Comparison of ENCODE assay signal across 8 cellular contexts in genomic region chr2:199979841-199980628, GRCh38. TPM values are rescaled to one million over a fixed set of nuclear protein-coding genes. Genes with fewer than 3 reads are reported as not detected.
DNase-seq lines count a peak whose midpoint lies in the region; ATAC-seq and TF ChIP-seq lines count a peak whose summit lies in the region.

No MANE protein-coding gene starts in this region.

- H3K9me3 Mint-ChIP-seq in T-cell = peaks cover 0 to 5% (median 0%) of the 10 kb centered on the region in 3 donors

- H3K4me3 ChIP-seq in MG63 (no peak overlapping the region), adrenal gland (peak overlapping the region in 2 of 4 donors; percentile 4 to 39), right atrium auricular region (peak overlapping the region in 1 of 2 donors; percentile 17)

- H3K27ac Mint-ChIP-seq in T-cell = no peak overlapping the region

- peak; percentile 61 for DNase-seq in AG08396 (ENCODE audit: low spot score)
- peak; percentile 62 for DNase-seq in MG63
- DNase-seq in T-cell = peak; percentile 38 to 85 (median 75)
- peak; percentile 81 to 97 (median 90) for DNase-seq in adrenal gland
- peak; percentile 94 for DNase-seq in right atrium auricular region (ENCODE audit: low spot score)
- DNase-seq in renal cortical epithelial cell (ENCODE audit: low read depth) = peak; percentile 89

- intact Hi-C loops in adrenal gland (cut with DNase I) = loop anchor here (5.0 to 10.0 kb wide), 2 partner anchors 325 to 497 kb away; partner anchors contain the start of gene SPATS2L (in 2 of the 2)

- TF ChIP-seq POLR2A in adrenal gland (IDR thresholded peaks at IDR 0.05) = no peak

- no peaks in the 10 kb centered on the region for H3K9me3 ChIP-seq in MG63
- H3K9me3 ChIP-seq in adrenal gland (replicated peaks in 1 of 3) = no peaks in the 10 kb centered on the region
- no peaks in the 10 kb centered on the region for H3K9me3 ChIP-seq in right atrium auricular region

- CTCF ChIA-PET in T-cell (lab: Charles Lee) = interaction anchor here (0.6 to 2.2 kb wide), 17 partner anchors 10 to 723 kb away, joined by 3 to 25 read pairs (median 6); no protein-coding TSS in a partner anchor

- POLR2A ChIA-PET in T-cell (lab: Charles Lee) = interaction anchor here (0.5 to 0.8 kb wide), 5 partner anchors 14 to 500 kb away, joined by 3 to 8 read pairs (median 4); no protein-coding TSS in a partner anchor

- no peak overlapping the region for H3K4me3 Mint-ChIP-seq in T-cell

- H3K36me3 ChIP-seq in MG63 = no peaks in the 10 kb centered on the region
- no peaks in the 10 kb centered on the region for H3K36me3 ChIP-seq in adrenal gland (replicated peaks in 1 of 2)
- H3K36me3 ChIP-seq in right atrium auricular region = no peaks in the 10 kb centered on the region

- H3K27me3 ChIP-seq in MG63 = no peaks in the 10 kb centered on the region
- no peaks in the 10 kb centered on the region for H3K27me3 ChIP-seq in adrenal gland
- H3K27me3 ChIP-seq in right atrium auricular region = no peaks in the 10 kb centered on the region

- peaks cover 0 to 9% of the 10 kb centered on the region in 2 donors for H3K4me1 ChIP-seq in adrenal gland (replicated peaks in 1 of 2)
- H3K4me1 ChIP-seq in right atrium auricular region = peaks cover 0 to 5% of the 10 kb centered on the region in 2 donors

- H3K27me3 Mint-ChIP-seq in T-cell = no peaks in the 10 kb centered on the region

- WGBS in adrenal gland, 4 donors = 11 to 17% (median 14%) methylated on average over 12 of the region's 12 CpGs

- peak; percentile 44 for ATAC-seq in GM19023 (IDR thresholded peaks at IDR 0.05; ENCODE audit: unreplicated experiment)
- peak; percentile 42 to 76 (median 60) for ATAC-seq in T-cell (replicated peaks in 1 of 4)
- no peak for ATAC-seq in HG03095 (IDR thresholded peaks at IDR 0.05; ENCODE audit: unreplicated experiment)

- TF ChIP-seq CTCF in adrenal gland (IDR thresholded peaks at IDR 0.05) (peak; percentile 81 to 93 (median 86)), right atrium auricular region (IDR thresholded peaks at IDR 0.05) (peak; percentile 84 to 96)

- peaks cover 0 to 5% (median 4%) of the 10 kb centered on the region in 3 donors for H3K4me1 Mint-ChIP-seq in T-cell

- H3K27ac ChIP-seq in adrenal gland (peak overlapping the region in 3 of 5 donors; percentile 19 to 70 (median 48)), right atrium auricular region (no peak overlapping the region)

- H3K36me3 Mint-ChIP-seq in T-cell = peaks cover 6% of the 10 kb centered on the region

RNA-seq across cellular contexts. Expression of gene MAIP1, which starts 24.7 kb away (rescaled TPM):
- 14.8 and 15.4 TPM in 2 replicates for total RNA-seq in MG63 (2014; rRNA removed; shearing (Covaris generic); ENCODE audit: low replicate concordance)
- 10 to 100 TPM; 13.9 to 29.6 (median 14.7) TPM for total RNA-seq in T-cell
- total RNA-seq in adrenal gland = 10 to 100 TPM; 22.7 to 55.4 (median 30.7) TPM
- polyA plus RNA-seq in adrenal gland = 10 to 100 TPM in 1 of 3 donors, 1 to 10 TPM in 2; 6.6 to 23.5 (median 6.8) TPM
- 10 to 100 TPM; 11.0 to 18.2 TPM for total RNA-seq in right atrium auricular region
- total RNA-seq in renal cortical epithelial cell = 26.2 and 31.3 TPM in 2 replicates

RNA-seq across cellular contexts. Expression of gene TYW5, which starts 24.7 kb away (rescaled TPM):
- total RNA-seq in MG63 (2014; rRNA removed; shearing (Covaris generic); ENCODE audit: low replicate concordance) = 1.2 and 3.6 TPM in 2 replicates
- total RNA-seq in T-cell (10 to 100 TPM in 2 of 5 donors, 1 to 10 TPM in 3; 7.9 to 13.1 (median 9.4) TPM), adrenal gland (10 to 100 TPM in 3 of 8 donors, 1 to 10 TPM in 5; 4.6 to 15.2 (median 6.8) TPM), right atrium auricular region (1 to 10 TPM; 1.9 to 3.3 TPM), renal cortical epithelial cell (8.7 and 12.0 TPM in 2 replicates)
- 10 to 100 TPM in 1 of 3 donors, 1 to 10 TPM in 2; 6.5 to 10.2 (median 8.7) TPM for polyA plus RNA-seq in adrenal gland

Comparison
In these comparisons a context has a peak if more than half of its experiments do, and no peak if none do; other contexts are left out.
1. H3K27ac ChIP-seq: peak in adrenal gland (3 of 5); none in right atrium auricular region (0 of 2).
2. Peak in every context shown above with its lines, with median percentiles within 50 percentile points of each other: DNase-seq.